Comparison of ENCODE assay signal across 8 cellular contexts in the genomic region with DNA sequence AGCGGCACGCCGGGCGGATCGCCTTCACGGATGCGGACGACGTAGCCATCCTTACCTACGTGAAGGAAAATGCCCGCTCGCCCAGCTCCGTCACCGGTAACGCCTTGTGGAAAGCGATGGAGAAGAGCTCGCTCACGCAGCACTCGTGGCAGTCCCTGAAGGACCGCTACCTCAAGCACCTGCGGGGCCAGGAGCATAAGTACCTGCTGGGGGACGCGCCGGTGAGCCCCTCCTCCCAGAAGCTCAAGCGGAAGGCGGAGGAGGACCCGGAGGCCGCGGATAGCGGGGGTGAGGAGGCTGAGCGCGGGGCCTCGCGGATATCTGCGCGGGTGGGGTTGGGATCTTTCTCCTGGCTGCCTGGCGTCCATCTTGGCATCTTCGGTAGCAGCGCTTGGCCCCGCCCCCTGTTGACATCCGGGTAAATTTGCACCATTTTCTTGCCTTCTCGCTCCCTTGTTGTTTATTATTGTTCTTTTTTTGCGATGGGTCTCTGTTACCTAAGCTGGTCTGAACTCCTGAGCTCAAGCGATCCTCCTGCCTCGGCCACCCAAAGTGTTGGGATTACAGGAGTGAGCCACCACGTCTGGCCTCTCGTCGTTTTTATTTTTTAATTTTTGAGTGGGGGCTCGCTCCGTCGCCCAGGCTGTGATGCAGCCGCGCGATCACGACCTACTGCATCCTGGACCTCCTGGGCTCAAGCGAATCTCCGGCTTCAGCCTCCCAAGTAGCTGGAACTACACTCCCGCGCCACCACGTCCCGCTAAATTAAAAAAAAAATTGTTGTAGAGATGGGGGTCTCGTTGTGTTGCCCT. TPM values are rescaled to one million over a fixed set of nuclear protein-coding genes. Genes with fewer than 3 reads are reported as not detected.
DNase-seq lines count a peak whose midpoint lies in the region; ATAC-seq lines count a peak whose summit lies in the region.

No MANE protein-coding gene starts in this region.

- ATAC-seq in HG03442 (IDR thresholded peaks at IDR 0.05; ENCODE audit: unreplicated experiment): peak; percentile 29
- peak; percentile 36 for ATAC-seq in activated CD8-positive, alpha-beta T cell treated with anti-CD3 and anti-CD28 coated beads, Interleukin-2, amount 10 ng/mL, durations not matched to agents 7 days and 5 days

- H3K27me3 ChIP-seq in BLaER1 treated with 17β-estradiol and CSF1 and Interleukin-3, amounts not matched to agents 10 nM and 100 nM: no peaks in the 10 kb centered on the region

- peak overlapping the region; percentile 96 for H3K27ac Mint-ChIP-seq in activated CD8-positive, alpha-beta T cell treated with anti-CD3 and anti-CD28 coated beads, Interleukin-2, amount 10 ng/mL, durations not matched to agents 7 days and 5 days

- H3K4me1 ChIP-seq in BLaER1 treated with 17β-estradiol and CSF1 and Interleukin-3, amounts not matched to agents 10 nM and 100 nM: peaks cover 45 to 66% (median 58%) of the 10 kb centered on the region in 10 experiments

- peaks cover 53% of the 10 kb centered on the region for H3K36me3 Mint-ChIP-seq in activated CD8-positive, alpha-beta T cell treated with anti-CD3 and anti-CD28 coated beads, Interleukin-2, amount 10 ng/mL, durations not matched to agents 7 days and 5 days (ENCODE audit: low read depth)

- no peaks in the 10 kb centered on the region for H3K9me3 ChIP-seq in BLaER1 treated with 17β-estradiol and CSF1 and Interleukin-3, amounts not matched to agents 10 nM and 100 nM (replicated peaks in 1 of 11)

- CTCF ChIA-PET in activated CD8-positive, alpha-beta T cell treated with anti-CD3 and anti-CD28 coated beads, Interleukin-2, amount 10 ng/mL, durations not matched to agents 7 days and 5 days (lab: Charles Lee): interaction anchor here (0.6 to 3.5 kb wide), 11 partner anchors 11 to 1368 kb away, joined by 3 to 25 read pairs (median 3); partner anchors contain the start of genes ADAT1, TMEM170A, TMEM231 and ZNRF1

- H3K4me3 Mint-ChIP-seq in activated CD8-positive, alpha-beta T cell treated with anti-CD3 and anti-CD28 coated beads, Interleukin-2, amount 10 ng/mL, durations not matched to agents 7 days and 5 days: peak overlapping the region; percentile 98

- peaks cover 42 to 86% (median 64%) of the 10 kb centered on the region in 11 experiments for H4K20me1 ChIP-seq in BLaER1 treated with 17β-estradiol and CSF1 and Interleukin-3, amounts not matched to agents 10 nM and 100 nM

- no peaks in the 10 kb centered on the region for H3K27me3 Mint-ChIP-seq in activated CD8-positive, alpha-beta T cell treated with anti-CD3 and anti-CD28 coated beads, Interleukin-2, amount 10 ng/mL, durations not matched to agents 7 days and 5 days (ENCODE audit: low read depth)

- H3K4me3 ChIP-seq in BLaER1 treated with 17β-estradiol and CSF1 and Interleukin-3, amounts not matched to agents 10 nM and 100 nM: peak overlapping the region; percentile 80 to 98 (median 94)

- peak overlapping the region; percentile 72 to 98 (median 91) for H3K4me2 ChIP-seq in BLaER1 treated with 17β-estradiol and CSF1 and Interleukin-3, amounts not matched to agents 10 nM and 100 nM

- POLR2A ChIA-PET in activated CD8-positive, alpha-beta T cell treated with anti-CD3 and anti-CD28 coated beads, Interleukin-2, amount 10 ng/mL, durations not matched to agents 7 days and 5 days (lab: Charles Lee): interaction anchor here (0.6 to 5.6 kb wide), 24 partner anchors 8 to 1563 kb away, joined by 3 to 88 read pairs (median 4); partner anchors contain the start of genes ADAT1, CFDP1 and GABARAPL2

- H3K27ac ChIP-seq in BLaER1 treated with 17β-estradiol and CSF1 and Interleukin-3, amounts not matched to agents 10 nM and 100 nM: peak overlapping the region; percentile 85 to 96 (median 93)

- peaks cover 64% of the 10 kb centered on the region for H3K4me1 Mint-ChIP-seq in activated CD8-positive, alpha-beta T cell treated with anti-CD3 and anti-CD28 coated beads, Interleukin-2, amount 10 ng/mL, durations not matched to agents 7 days and 5 days (ENCODE audit: low read depth)

- H3K9me3 Mint-ChIP-seq in activated CD8-positive, alpha-beta T cell treated with anti-CD3 and anti-CD28 coated beads, Interleukin-2, amount 10 ng/mL, durations not matched to agents 7 days and 5 days (ENCODE audit: insufficient read depth): no peaks in the 10 kb centered on the region

- DNase-seq in GM19240 (ENCODE audit: insufficient read length, low spot score) (peak; percentile 18), NCI-H82 (lab: John Stamatoyannopoulos, UW) (peak; percentile 77), medulla oblongata (ENCODE audit: extremely low spot score) (peak; percentile 90)
- DNase-seq in activated CD8-positive, alpha-beta T cell treated with anti-CD3 and anti-CD28 coated beads, Interleukin-2, amount 10 ng/mL, durations not matched to agents 7 days and 5 days: peak; percentile 91
- peak; percentile 83 for DNase-seq in effector CD4-positive, alpha-beta T cell
- DNase-seq in stimulated activated CD4-positive, alpha-beta T cell treated with anti-CD3 and anti-CD28 coated beads, TNF-alpha, amount 100 ng/mL, for 48 hours (ENCODE audit: low read depth in 3 of 3): peak; percentile 74 to 87 (median 76)

- H3K9ac ChIP-seq in BLaER1 treated with 17β-estradiol and CSF1 and Interleukin-3, amounts not matched to agents 10 nM and 100 nM: peak overlapping the region; percentile 88 to 97 (median 93)

- peaks cover 18 to 58% (median 36%) of the 10 kb centered on the region in 11 experiments for H3K36me3 ChIP-seq in BLaER1 treated with 17β-estradiol and CSF1 and Interleukin-3, amounts not matched to agents 10 nM and 100 nM

RNA-seq across cellular contexts. Expression of gene TERF2IP, which starts 0.9 kb away (rescaled TPM):
- total RNA-seq in activated CD8-positive, alpha-beta T cell treated with anti-CD3 and anti-CD28 coated beads, Interleukin-2, amount 10 ng/mL, durations not matched to agents 7 days and 5 days: 10 to 100 TPM; 61.4 to 63.2 TPM

RNA-seq across cellular contexts. Expression of gene KARS1, which starts 1.0 kb away (rescaled TPM):
- total RNA-seq in activated CD8-positive, alpha-beta T cell treated with anti-CD3 and anti-CD28 coated beads, Interleukin-2, amount 10 ng/mL, durations not matched to agents 7 days and 5 days: 100 to 1,000 TPM; 208 TPM

RNA-seq across cellular contexts. Expression of gene ADAT1, which starts 25.4 kb away (rescaled TPM):
- 10 to 100 TPM; 51.8 to 51.9 TPM for total RNA-seq in activated CD8-positive, alpha-beta T cell treated with anti-CD3 and anti-CD28 coated beads, Interleukin-2, amount 10 ng/mL, durations not matched to agents 7 days and 5 days

RNA-seq across cellular contexts. Expression of gene CPHXL2, which starts 28.3 kb away (rescaled TPM):
- not detected for total RNA-seq in activated CD8-positive, alpha-beta T cell treated with anti-CD3 and anti-CD28 coated beads, Interleukin-2, amount 10 ng/mL, durations not matched to agents 7 days and 5 days

RNA-seq across cellular contexts. Expression of gene DUXB, which starts 52.8 kb away (rescaled TPM):
- not detected for total RNA-seq in activated CD8-positive, alpha-beta T cell treated with anti-CD3 and anti-CD28 coated beads, Interleukin-2, amount 10 ng/mL, durations not matched to agents 7 days and 5 days

Comparison
In these comparisons a context has a peak if more than half of its experiments do, and no peak if none do; other contexts are left out.
1. Peak in every context shown above with its lines: DNase-seq, ATAC-seq, H3K4me3 ChIP-seq and H3K27ac ChIP-seq.
2. DNase-seq: peak in every context shown above with its lines; median percentile 91 in activated CD8-positive, alpha-beta T cell treated with anti-CD3 and anti-CD28 coated beads, Interleukin-2, amount 10 ng/mL, durations not matched to agents 7 days and 5 days; 90 in medulla oblongata; 83 in effector CD4-positive, alpha-beta T cell; 77 in NCI-H82; 76 in stimulated activated CD4-positive, alpha-beta T cell treated with anti-CD3 and anti-CD28 coated beads, TNF-alpha, amount 100 ng/mL, for 48 hours; 18 in GM19240.